30 cellular contexts compared by ENCODE assay signal in genomic region chr3:8838765-8839423, GRCh38.
"Had no signal": no experiment of that assay in that cellular context is flagged by ENCODE, and none has a peak within 500 bp of the region (broad histone marks: within the 10 kb centered on the region; RNA-seq: fewer than 3 reads in every experiment).

No MANE protein-coding gene starts in this region.

- H3K4me3 ChIP-seq: coronary artery, esophagus squamous epithelium, gastroesophageal sphincter, heart right ventricle had no signal

- H3K27me3 Mint-ChIP-seq: activated B cell treated with CpG ODN at 0.5 μM for 24 hours; activated CD8-positive, alpha-beta T cell treated with anti-CD3 and anti-CD28 coated beads for 36 hours; activated naive CD4-positive, alpha-beta T cell treated with anti-CD3 and anti-CD28 coated beads, Interleukin-2, amount 10 ng/mL, durations not matched to agents 7 days and 5 days; activated naive CD8-positive, alpha-beta T cell treated with anti-CD3 and anti-CD28 coated beads, Interleukin-2, amount 10 ng/mL, durations not matched to agents 7 days and 5 days; activated T-helper 17 cell treated with anti-CD3 and anti-CD28 coated beads, Interleukin-2, amount 50 U/mL, for 72 hours; central memory CD8-positive, alpha-beta T cell; dendritic cell treated with granulocyte-macrophage colony-stimulating factor and Interleukin-4, amounts not matched to agents 40 ng/mL and 50 ng/mL, for 4 days; effector memory CD8-positive, alpha-beta T cell; T-helper 17 cell had no signal

- H3K36me3 Mint-ChIP-seq: activated naive CD4-positive, alpha-beta T cell treated with anti-CD3 and anti-CD28 coated beads, Interleukin-2, amount 10 ng/mL, durations not matched to agents 7 days and 5 days; activated naive CD4-positive, alpha-beta T cell treated with anti-CD3 and anti-CD28 coated beads, Interleukin-2, amount 50 U/mL, for 72 hours had no signal

- H3K4me1 Mint-ChIP-seq: activated B cell treated with CpG ODN at 0.5 μM for 24 hours; activated naive CD4-positive, alpha-beta T cell treated with anti-CD3 and anti-CD28 coated beads, Interleukin-2, amount 10 ng/mL, durations not matched to agents 7 days and 5 days; activated naive CD8-positive, alpha-beta T cell treated with anti-CD3 and anti-CD28 coated beads, Interleukin-2, amount 10 ng/mL, durations not matched to agents 7 days and 5 days; activated T-helper 17 cell treated with anti-CD3 and anti-CD28 coated beads, Interleukin-2, amount 50 U/mL, for 72 hours; central memory CD8-positive, alpha-beta T cell; T-helper 17 cell had no signal

- H3K4me1 ChIP-seq: esophagus squamous epithelium, gastroesophageal sphincter, heart right ventricle had no signal

- H3K27me3 ChIP-seq: brain microvascular endothelial cell, esophagus squamous epithelium, gastroesophageal sphincter, heart right ventricle had no signal

- H3K9me3 ChIP-seq: esophagus squamous epithelium, gastroesophageal sphincter, heart right ventricle had no signal

- ATAC-seq: activated CD4-positive, CD25-positive, alpha-beta regulatory T cell treated with anti-CD3 and anti-CD28 coated beads, Interleukin-2, amount 50 U/mL, for 24 hours; activated CD8-positive, alpha-beta T cell treated with anti-CD3 and anti-CD28 coated beads for 36 hours; activated naive CD4-positive, alpha-beta T cell treated with anti-CD3 and anti-CD28 coated beads, Interleukin-2, amount 50 U/mL, for 72 hours; activated T-cell treated with anti-CD3 and anti-CD28 coated beads, Interleukin-2, amount 50 U/mL, for 4 hours; activated T-helper 17 cell treated with anti-CD3 and anti-CD28 coated beads, Interleukin-2, amount 50 U/mL, for 72 hours; effector memory CD8-positive, alpha-beta T cell; gastroesophageal sphincter; heart right ventricle; T-helper 17 cell had no signal

- H3K4me3 Mint-ChIP-seq: activated B cell treated with CpG ODN at 0.5 μM for 24 hours; activated CD8-positive, alpha-beta T cell treated with anti-CD3 and anti-CD28 coated beads for 36 hours; activated naive CD4-positive, alpha-beta T cell treated with anti-CD3 and anti-CD28 coated beads, Interleukin-2, amount 10 ng/mL, durations not matched to agents 7 days and 5 days; activated naive CD8-positive, alpha-beta T cell treated with anti-CD3 and anti-CD28 coated beads, Interleukin-2, amount 10 ng/mL, durations not matched to agents 7 days and 5 days; activated T-cell treated with anti-CD3 and anti-CD28 coated beads, Interleukin-2, amount 50 U/mL, for 4 hours; activated T-helper 17 cell treated with anti-CD3 and anti-CD28 coated beads, Interleukin-2, amount 50 U/mL, for 72 hours; central memory CD8-positive, alpha-beta T cell; dendritic cell treated with granulocyte-macrophage colony-stimulating factor and Interleukin-4, amounts not matched to agents 40 ng/mL and 50 ng/mL, for 4 days; effector memory CD8-positive, alpha-beta T cell; T-helper 17 cell; T-helper 2 cell treated with Interferon-gamma antibody and Interleukin-4, amounts not matched to agents 5 μg/mL and 100 μg/mL, for 36 hours had no signal

- H3K27ac Mint-ChIP-seq: activated B cell treated with CpG ODN at 0.5 μM for 24 hours; activated CD8-positive, alpha-beta T cell treated with anti-CD3 and anti-CD28 coated beads for 36 hours; activated naive CD4-positive, alpha-beta T cell treated with anti-CD3 and anti-CD28 coated beads, Interleukin-2, amount 10 ng/mL, durations not matched to agents 7 days and 5 days; activated naive CD4-positive, alpha-beta T cell treated with anti-CD3 and anti-CD28 coated beads, Interleukin-2, amount 50 U/mL, for 72 hours; activated naive CD8-positive, alpha-beta T cell treated with anti-CD3 and anti-CD28 coated beads, Interleukin-2, amount 10 ng/mL, durations not matched to agents 7 days and 5 days; activated T-helper 17 cell treated with anti-CD3 and anti-CD28 coated beads, Interleukin-2, amount 50 U/mL, for 72 hours; dendritic cell treated with granulocyte-macrophage colony-stimulating factor and Interleukin-4, amounts not matched to agents 40 ng/mL and 50 ng/mL, for 4 days; effector memory CD8-positive, alpha-beta T cell; T-helper 17 cell; T-helper 2 cell treated with Interferon-gamma antibody and Interleukin-4, amounts not matched to agents 5 μg/mL and 100 μg/mL, for 36 hours had no signal

- H3K27ac ChIP-seq: brain microvascular endothelial cell, coronary artery, epithelial cell of prostate, esophagus squamous epithelium, gastroesophageal sphincter, heart right ventricle, WERI-Rb-1 had no signal

- H3K36me3 ChIP-seq: brain microvascular endothelial cell, esophagus squamous epithelium, gastroesophageal sphincter, heart right ventricle, WERI-Rb-1 had no signal

- H3K9me3 Mint-ChIP-seq: activated B cell treated with CpG ODN at 0.5 μM for 24 hours; activated CD8-positive, alpha-beta T cell treated with anti-CD3 and anti-CD28 coated beads for 36 hours; activated naive CD4-positive, alpha-beta T cell treated with anti-CD3 and anti-CD28 coated beads, Interleukin-2, amount 10 ng/mL, durations not matched to agents 7 days and 5 days; activated naive CD4-positive, alpha-beta T cell treated with anti-CD3 and anti-CD28 coated beads, Interleukin-2, amount 50 U/mL, for 72 hours; activated naive CD8-positive, alpha-beta T cell treated with anti-CD3 and anti-CD28 coated beads, Interleukin-2, amount 10 ng/mL, durations not matched to agents 7 days and 5 days; activated T-cell treated with anti-CD3 and anti-CD28 coated beads, Interleukin-2, amount 50 U/mL, for 4 hours; activated T-helper 17 cell treated with anti-CD3 and anti-CD28 coated beads, Interleukin-2, amount 50 U/mL, for 72 hours; central memory CD8-positive, alpha-beta T cell; dendritic cell treated with granulocyte-macrophage colony-stimulating factor and Interleukin-4, amounts not matched to agents 40 ng/mL and 50 ng/mL, for 4 days; effector memory CD8-positive, alpha-beta T cell; T-helper 2 cell treated with Interferon-gamma antibody and Interleukin-4, amounts not matched to agents 5 μg/mL and 100 μg/mL, for 36 hours had no signal

- DNase-seq: activated B cell treated with CpG ODN at 0.5 μM for 24 hours; activated CD4-positive, alpha-beta T cell treated with anti-CD3 and anti-CD28 coated beads for 48 hours; activated CD4-positive, alpha-beta T cell treated with anti-CD3 and anti-CD28 coated beads, Interleukin-2, amount 50 U/mL, for 1 hour; activated CD4-positive, alpha-beta T cell treated with anti-CD3 and anti-CD28 coated beads, Interleukin-2, amount 50 U/mL, for 48 hours; activated CD8-positive, alpha-beta memory T cell treated with anti-CD3 and anti-CD28 coated beads for 24 hours; activated CD8-positive, alpha-beta T cell treated with anti-CD3 and anti-CD28 coated beads for 36 hours; activated effector memory CD4-positive, alpha-beta T cell treated with Interleukin-2 at 50 U/mL for 16 hours; activated naive CD4-positive, alpha-beta T cell treated with anti-CD3 and anti-CD28 coated beads, Interleukin-2, amount 10 ng/mL, durations not matched to agents 7 days and 5 days; activated naive CD8-positive, alpha-beta T cell treated with anti-CD3 and anti-CD28 coated beads, Interleukin-2, amount 10 ng/mL, durations not matched to agents 7 days and 5 days; activated T-cell treated with anti-CD3 and anti-CD28 coated beads, Interleukin-2, amount 50 U/mL, for 4 hours; anterior cingulate cortex; brain microvascular endothelial cell; effector CD4-positive, alpha-beta T cell; effector memory CD8-positive, alpha-beta T cell; esophagus squamous epithelium; foreskin melanocyte; heart right ventricle; T-helper 1 cell; T-helper 17 cell; T1000; WERI-Rb-1 had no signal
